Comparison of ENCODE assay signal across 9 cellular contexts in genomic region chr1:230085178-230085515, GRCh38. TPM values are rescaled to one million over a fixed set of nuclear protein-coding genes. Genes with fewer than 3 reads are reported as not detected.
DNase-seq lines count a peak whose midpoint lies in the region; ATAC-seq and TF ChIP-seq lines count a peak whose summit lies in the region.
"Had no signal": no experiment of that assay in that cellular context is flagged by ENCODE, and none has a peak within 500 bp of the region (broad histone marks: within the 10 kb centered on the region; RNA-seq: fewer than 3 reads in every experiment).

No MANE protein-coding gene starts in this region.

- H3K36me3 Mint-ChIP-seq in T-helper 17 cell (ENCODE audit: low read depth) = no peaks in the 10 kb centered on the region

- no peak overlapping the region for H3K4me3 Mint-ChIP-seq in T-helper 17 cell

- H3K27ac ChIP-seq in KMS-11 (peak overlapping the region; percentile 89), esophagus squamous epithelium (peak overlapping the region; percentile 69 to 89 (median 76)), smooth muscle cell (ENCODE audit: low read depth) (peak overlapping the region; percentile 98)
- H3K27ac ChIP-seq: lower lobe of right lung had no signal

- H3K27me3 Mint-ChIP-seq in T-helper 17 cell = no peaks in the 10 kb centered on the region

- peaks cover 99% of the 10 kb centered on the region for H3K79me2 ChIP-seq in KMS-11 (ENCODE audit: insufficient read depth, low read depth)
- peaks cover 90% of the 10 kb centered on the region for H3K79me2 ChIP-seq in smooth muscle cell (ENCODE audit: low read depth)

- H3K27me3 ChIP-seq in KMS-11 (ENCODE audit: insufficient read depth, low read depth) = no peaks in the 10 kb centered on the region
- no peaks in the 10 kb centered on the region for H3K27me3 ChIP-seq in esophagus squamous epithelium
- no peaks in the 10 kb centered on the region for H3K27me3 ChIP-seq in smooth muscle cell (ENCODE audit: low read depth)

- H3K4me2 ChIP-seq in KMS-11 (peak overlapping the region; percentile 97), smooth muscle cell (peak overlapping the region; percentile 77)

- no peak for DNase-seq in T-helper 17 cell
- DNase-seq in esophagus squamous epithelium (lab: John Stamatoyannopoulos, UW) = no peak
- DNase-seq in smooth muscle cell (lab: John Stamatoyannopoulos, UW; ENCODE audit: unreplicated experiment) = no peak
- no peak for DNase-seq in dermis blood vessel endothelial cell
- DNase-seq: lower lobe of right lung, NCI-H510A had no signal

- TF ChIP-seq CTCF in KMS-11 (conservative IDR thresholded peaks at IDR 0.05; ENCODE audit: low read depth, low read length) = no peak
- TF ChIP-seq CTCF in esophagus squamous epithelium (IDR thresholded peaks at IDR 0.05) = no peak
- no peak for TF ChIP-seq CTCF in smooth muscle cell (IDR thresholded peaks at IDR 0.05; ENCODE audit: borderline replicate concordance, insufficient read depth, poor library complexity, severe bottlenecking)

- no peak for TF ChIP-seq POLR2A in esophagus squamous epithelium (IDR thresholded peaks at IDR 0.05)

- H3K9me3 ChIP-seq in T-helper 17 cell (ENCODE audit: control insufficient read depth, low read length, poor library complexity, severe bottlenecking) = no peaks in the 10 kb centered on the region
- H3K9me3 ChIP-seq in esophagus squamous epithelium = no peaks in the 10 kb centered on the region
- no peaks in the 10 kb centered on the region for H3K9me3 ChIP-seq in smooth muscle cell (replicated peaks; ENCODE audit: low read depth)
- H3K9me3 ChIP-seq: lower lobe of right lung had no signal

- H3K4me3 ChIP-seq in KMS-11 (IDR thresholded peaks at IDR 0.05; ENCODE audit: insufficient read depth, low read depth, low read length) (peak overlapping the region; percentile 18), esophagus squamous epithelium (peak overlapping the region in 1 of 4 donors; percentile 7), smooth muscle cell (no peak overlapping the region)
- H3K4me3 ChIP-seq: lower lobe of right lung had no signal

- peak overlapping the region; percentile 62 for H3K9ac ChIP-seq in KMS-11
- peak overlapping the region; percentile 78 for H3K9ac ChIP-seq in smooth muscle cell (ENCODE audit: low read depth)

- ATAC-seq in T-helper 17 cell (no peak), HG03139 (IDR thresholded peaks at IDR 0.05; ENCODE audit: unreplicated experiment) (no peak), GM19395 (IDR thresholded peaks at IDR 0.05; ENCODE audit: unreplicated experiment) (no peak)

- peaks cover 75% of the 10 kb centered on the region for H3K4me1 ChIP-seq in KMS-11 (ENCODE audit: low read depth, poor library complexity, severe bottlenecking)
- H3K4me1 ChIP-seq in esophagus squamous epithelium = peaks cover 42 to 83% (median 46%) of the 10 kb centered on the region in 3 donors
- H3K4me1 ChIP-seq in smooth muscle cell (ENCODE audit: low read depth) = peaks cover 38% of the 10 kb centered on the region

- H3F3A ChIP-seq in smooth muscle cell (ENCODE audit: low read depth) = peaks cover 43% of the 10 kb centered on the region

- H3K36me3 ChIP-seq in KMS-11 (ENCODE audit: insufficient read depth) (no peaks in the 10 kb centered on the region), esophagus squamous epithelium (peaks cover 0 to 20% (median 0%) of the 10 kb centered on the region in 3 donors), smooth muscle cell (ENCODE audit: low read depth) (no peaks in the 10 kb centered on the region)
- H3K36me3 ChIP-seq: lower lobe of right lung had no signal

- intact Hi-C loops in esophagus squamous epithelium (cut with DNase I) = no loop called here

- H2AFZ ChIP-seq in KMS-11 (ENCODE audit: low read depth) = no peak overlapping the region
- H2AFZ ChIP-seq in smooth muscle cell (ENCODE audit: low read depth) = no peak overlapping the region

- WGBS in esophagus squamous epithelium, 2 donors = 41 to 100% methylated on average over 1 to 5 of the region's 5 CpGs
- 69% methylated on average over 5 of the region's 5 CpGs for WGBS in smooth muscle cell (ENCODE audit: low lambda C conversion rate)

- H4K20me1 ChIP-seq in KMS-11 (ENCODE audit: insufficient read depth) (0 out of 2 replicates have a peak, but pooled peaks cover 6% of the 10 kb centered on the region), smooth muscle cell (ENCODE audit: low read depth) (no peaks in the 10 kb centered on the region)

- H3K27ac Mint-ChIP-seq in T-helper 17 cell = peak overlapping the region; percentile 2

- peaks cover 38% of the 10 kb centered on the region for H3K4me1 Mint-ChIP-seq in T-helper 17 cell

RNA-seq across cellular contexts. Expression of gene GALNT2, which starts 18.1 kb away (rescaled TPM):
- 10 to 100 TPM; 16.6 to 19.8 TPM for total RNA-seq in T-helper 17 cell
- 10 to 100 TPM; 25.8 to 36.2 (median 31.0) TPM for total RNA-seq in esophagus squamous epithelium
- total RNA-seq in smooth muscle cell = 76.4 and 91.0 TPM in 2 replicates
- 152 and 162 TPM in 2 replicates for polyA plus RNA-seq in smooth muscle cell
- 49.4 and 90.3 TPM in 2 replicates for total RNA-seq in dermis blood vessel endothelial cell
